ENCODE assay signal across 33 cellular contexts in the genomic region with DNA sequence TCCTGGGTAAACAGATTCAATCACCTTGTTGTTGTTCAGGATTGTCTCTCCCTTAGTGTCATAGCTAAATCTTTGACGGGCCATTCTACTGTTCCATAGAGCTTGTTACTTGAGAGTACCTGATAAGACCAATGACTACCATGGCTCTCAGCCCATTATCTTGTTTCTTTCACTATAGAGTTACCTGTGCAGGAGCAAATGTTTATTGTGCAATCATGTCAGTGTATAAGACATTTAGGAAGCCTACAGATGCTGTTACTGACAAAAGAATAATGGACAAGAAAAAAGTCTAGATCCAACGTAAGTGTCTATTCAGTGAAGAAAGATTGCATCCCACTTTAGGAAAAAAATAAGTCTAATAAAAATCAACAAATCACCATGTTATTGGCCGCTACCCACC.
DNase-seq lines count a peak whose midpoint lies in the region; ATAC-seq, FAIRE-seq and TF ChIP-seq lines count a peak whose summit lies in the region.
"Had no signal": no experiment of that assay in that cellular context is flagged by ENCODE, and none has a peak within 500 bp of the region (broad histone marks: within the 10 kb centered on the region; RNA-seq: fewer than 3 reads in every experiment).

No MANE protein-coding gene starts in this region.

- H4K20me1 ChIP-seq in HepG2 (ENCODE audit: insufficient read depth, low read length) (no peaks in the 10 kb centered on the region), IMR-90 (ENCODE audit: insufficient read depth, low read length) (no peaks in the 10 kb centered on the region), K562 (replicated peaks; ENCODE audit: control insufficient read depth, insufficient read depth, low read length) (no peaks in the 10 kb centered on the region)
- H4K20me1 ChIP-seq: BLaER1; BLaER1 treated with 17β-estradiol and CSF1 and Interleukin-3, amounts not matched to agents 10 nM and 100 nM had no signal

- ATAC-seq in HepG2 (no peak), right lobe of liver (no peak), IMR-90 (ENCODE audit: low read depth) (no peak), K562 (no peak), HG03520 (IDR thresholded peaks at IDR 0.05; ENCODE audit: unreplicated experiment) (no peak)
- ATAC-seq: A549; CD8-positive, alpha-beta T cell had no signal

- H3K4me2 ChIP-seq in HepG2 (ENCODE audit: low read depth, low read length) (no peak overlapping the region), IMR-90 (ENCODE audit: low read depth, low read length) (no peak overlapping the region), K562 (ENCODE audit: insufficient read depth, low read length) (no peak overlapping the region)
- H3K4me2 ChIP-seq: A549; BLaER1; BLaER1 treated with 17β-estradiol and CSF1 and Interleukin-3, amounts not matched to agents 10 nM and 100 nM had no signal

- H3K4me3 ChIP-seq in HepG2 (replicated peaks in 1 of 3; ENCODE audit: insufficient read depth in 1 of 3, low read depth in 2 of 3, low read length in 3 of 3) = no peak overlapping the region
- no peak overlapping the region for H3K4me3 ChIP-seq in right lobe of liver
- no peak overlapping the region for H3K4me3 ChIP-seq in IMR-90 (ENCODE audit: insufficient read depth, low read depth, low read length)
- no peak overlapping the region for H3K4me3 ChIP-seq in K562
- H3K4me3 ChIP-seq: A549; BLaER1; BLaER1 treated with 17β-estradiol and CSF1 and Interleukin-3, amounts not matched to agents 10 nM and 100 nM had no signal

- dilution Hi-C loops in IMR-90 (cut with HindIII; ENCODE audit: low sequenced_read_pairs, unreplicated experiment) = no loop called here

- peaks cover 29% of the 10 kb centered on the region for H3K9me3 ChIP-seq in HepG2 (ENCODE audit: low read length)
- H3K9me3 ChIP-seq in right lobe of liver = no peaks in the 10 kb centered on the region
- 0 out of 2 replicates have a peak, but pooled peaks cover 4% of the 10 kb centered on the region for H3K9me3 ChIP-seq in IMR-90 (ENCODE audit: control insufficient read depth, insufficient read depth, low read length)
- peaks cover 2% of the 10 kb centered on the region; the same call in 1 of the 2 replicates for H3K9me3 ChIP-seq in K562 (replicated peaks; ENCODE audit: control insufficient read depth, insufficient read depth, low read depth, low read length)
- H3K9me3 ChIP-seq: BE2C had no signal

- no peaks in the 10 kb centered on the region for H3K36me3 ChIP-seq in HepG2 (replicated peaks in 1 of 2; ENCODE audit: control insufficient read depth in 1 of 2, insufficient read depth in 2 of 2, low read length in 2 of 2)
- H3K36me3 ChIP-seq in right lobe of liver = no peaks in the 10 kb centered on the region
- H3K36me3 ChIP-seq in IMR-90 (ENCODE audit: control insufficient read depth, insufficient read depth, low read length) = no peaks in the 10 kb centered on the region
- H3K36me3 ChIP-seq in K562 (ENCODE audit: control insufficient read depth, insufficient read depth, low read length) = no peaks in the 10 kb centered on the region
- H3K36me3 ChIP-seq: BE2C; BLaER1; BLaER1 treated with 17β-estradiol and CSF1 and Interleukin-3, amounts not matched to agents 10 nM and 100 nM had no signal

- no peak overlapping the region for H2BK120ac ChIP-seq in IMR-90 (ENCODE audit: low read depth, low read length)

- H3K18ac ChIP-seq in IMR-90 (ENCODE audit: low read depth, low read length) = no peak overlapping the region

- no peak for TF ChIP-seq POLR2A in HepG2 (IDR thresholded peaks at IDR 0.05; ENCODE audit: insufficient read depth in 1 of 2, low read depth in 2 of 2, low read length in 2 of 2)
- TF ChIP-seq POLR2A in right lobe of liver (IDR thresholded peaks at IDR 0.05) = no peak
- no peak for TF ChIP-seq POLR2A in IMR-90 (IDR thresholded peaks at IDR 0.05; ENCODE audit: low read depth, low read length)
- no peak for TF ChIP-seq POLR2A in K562 (conservative IDR thresholded peaks at IDR 0.05)

- FAIRE-seq in HepG2 (lab: Jason Lieb, UNC) (no peak), K562 (lab: Jason Lieb, UNC) (no peak)
- FAIRE-seq: A204.1, A549, D721Med had no signal

- H3K27ac ChIP-seq in HepG2 (ENCODE audit: extremely low read length, insufficient read depth, low read length) = no peak overlapping the region
- no peak overlapping the region for H3K27ac ChIP-seq in right lobe of liver
- no peak overlapping the region for H3K27ac ChIP-seq in IMR-90 (ENCODE audit: insufficient read depth, low read length)
- H3K27ac ChIP-seq in K562 (ENCODE audit: extremely low read depth, low read depth, low read length) = no peak overlapping the region
- H3K27ac ChIP-seq: 22Rv1; A549; BLaER1; BLaER1 treated with 17β-estradiol and CSF1 and Interleukin-3, amounts not matched to agents 10 nM and 100 nM; C4-2B had no signal

- H3K4me1 ChIP-seq in HepG2 (ENCODE audit: insufficient read depth, low read length) = no peaks in the 10 kb centered on the region
- H3K4me1 ChIP-seq in right lobe of liver = no peaks in the 10 kb centered on the region
- no peaks in the 10 kb centered on the region for H3K4me1 ChIP-seq in IMR-90 (ENCODE audit: control insufficient read depth, insufficient read depth, low read length)
- H3K4me1 ChIP-seq in K562 (replicated peaks in 1 of 2; ENCODE audit: control insufficient read depth in 2 of 2, insufficient read depth in 2 of 2, low read length in 2 of 2) = no peaks in the 10 kb centered on the region
- H3K4me1 ChIP-seq: A549; BE2C; BLaER1; BLaER1 treated with 17β-estradiol and CSF1 and Interleukin-3, amounts not matched to agents 10 nM and 100 nM; Caco-2 had no signal

- no TSS peak for BruUV-seq in HepG2 (replicated peaks; lab: Mats Ljungman, UMichigan)
- BruUV-seq in IMR-90 (replicated peaks; lab: Mats Ljungman, UMichigan) = no TSS peak
- no TSS peak for BruUV-seq in K562 (replicated peaks; lab: Mats Ljungman, UMichigan)

- H2AK9ac ChIP-seq in IMR-90 (replicated peaks; ENCODE audit: low read depth, low read length, poor library complexity) = no peak overlapping the region

- CTCF ChIA-PET in HepG2 (lab: Yijun Ruan, JAX; ENCODE audit: low intra/inter-chr PET ratio, low total read pairs) = no interaction called here
- CTCF ChIA-PET in IMR-90 (lab: Yijun Ruan, JAX) = interaction anchor here (0.6 kb wide), 1 partner anchor 12 kb away, joined by 3 read pairs; no protein-coding TSS in a partner anchor
- CTCF ChIA-PET in K562 (lab: Yijun Ruan, JAX; ENCODE audit: low intra/inter-chr PET ratio) = no interaction called here

- TF ChIP-seq CTCF in HepG2 (CRISPR knock-in tag; IDR thresholded peaks at IDR 0.05) (no peak), right lobe of liver (IDR thresholded peaks at IDR 0.05) (no peak), IMR-90 (conservative IDR thresholded peaks at IDR 0.05; ENCODE audit: low read depth, low read length) (no peak), K562 (IDR thresholded peaks at IDR 0.05 in 2 of 3, conservative IDR thresholded peaks at IDR 0.05 in 1 of 3; ENCODE audit: insufficient read depth in 2 of 3, low read depth in 1 of 3, low read length in 3 of 3) (no peak)

- H2AFZ ChIP-seq in HepG2 (ENCODE audit: low read length) = no peak overlapping the region
- no peak overlapping the region for H2AFZ ChIP-seq in IMR-90 (replicated peaks; ENCODE audit: low read length, poor library complexity)
- H2AFZ ChIP-seq in K562 (ENCODE audit: low read depth, low read length) = no peak overlapping the region

- TF ChIP-seq RAD21 in HepG2 (CRISPR knock-in tag; IDR thresholded peaks at IDR 0.05) = no peak
- no peak for TF ChIP-seq RAD21 in IMR-90 (IDR thresholded peaks at IDR 0.05; ENCODE audit: low read length)
- TF ChIP-seq RAD21 in K562 (CRISPR knock-in tag; conservative IDR thresholded peaks at IDR 0.05 in 1 of 2, IDR thresholded peaks at IDR 0.05 in 1 of 2) = no peak

- no peak overlapping the region for H2BK20ac ChIP-seq in IMR-90 (ENCODE audit: low read depth, low read length)

- H3K4ac ChIP-seq in IMR-90 (ENCODE audit: low read depth, low read length) = no peak overlapping the region

- POLR2A ChIA-PET in HepG2 (lab: Yijun Ruan, JAX) (no interaction called here), IMR-90 (lab: Charles Lee; ENCODE audit: unreplicated experiment) (no interaction called here), K562 (lab: Yijun Ruan, JAX) (no interaction called here)

- H3K56ac ChIP-seq in IMR-90 (ENCODE audit: extremely low read depth, insufficient read depth, low read length) = no peak overlapping the region

- no peak overlapping the region for H2BK15ac ChIP-seq in IMR-90 (ENCODE audit: low read depth, low read length)

- WGBS in HepG2 (ENCODE audit: low lambda C conversion rate) = 3% methylated on average over 3 of the region's 3 CpGs
- 72% methylated on average over 3 of the region's 3 CpGs for WGBS in right lobe of liver (ENCODE audit: insufficient coverage, low coverage, low lambda C conversion rate, missing lambda C conversion rate)
- 50% methylated on average over 1 of the region's 3 CpGs; no CpG with 5 or more reads in 1 of the 2 experiments for WGBS in IMR-90 (ENCODE audit: extremely low coverage in 2 of 2, insufficient read length in 1 of 2), 2 experiments
- WGBS in K562 (ENCODE audit: insufficient coverage, low coverage, missing lambda C conversion rate) = 0% methylated on average over 3 of the region's 3 CpGs

- intact Hi-C loops in HepG2 (cut with micrococcal nuclease; ENCODE audit: unreplicated experiment) (no loop called here), right lobe of liver (cut with DNase I) (no loop called here), IMR-90 (cut with micrococcal nuclease) (no loop called here), K562 (cut with micrococcal nuclease) (no loop called here)

- H3K79me2 ChIP-seq in HepG2 (ENCODE audit: insufficient read depth, low read length) (no peaks in the 10 kb centered on the region), K562 (ENCODE audit: control insufficient read depth, insufficient read depth, low read length) (no peaks in the 10 kb centered on the region)

- H4K91ac ChIP-seq in IMR-90 (ENCODE audit: insufficient read depth, low read depth, low read length) = no peak overlapping the region

- H4K8ac ChIP-seq in IMR-90 (ENCODE audit: low read depth in 2 of 2, low read length in 2 of 2) = no peak overlapping the region

- no peak overlapping the region for H3K23ac ChIP-seq in IMR-90 (ENCODE audit: low read depth, low read length)

- H3K14ac ChIP-seq in IMR-90 (replicated peaks; ENCODE audit: low read depth, low read length) = no peak overlapping the region

- no peak for TF ChIP-seq EP300 in HepG2 (IDR thresholded peaks at IDR 0.05; ENCODE audit: low read depth in 2 of 2, low read length in 2 of 2)
- no peak for TF ChIP-seq EP300 in HepG2 (CRISPR knock-in tag; IDR thresholded peaks at IDR 0.05; ENCODE audit: borderline replicate concordance)
- TF ChIP-seq EP300 in K562 (IDR thresholded peaks at IDR 0.05; ENCODE audit: low read length) = no peak

- no peak overlapping the region for H2AK5ac ChIP-seq in IMR-90 (ENCODE audit: low read depth, low read length)

- no peaks in the 10 kb centered on the region for H3K9me1 ChIP-seq in IMR-90 (ENCODE audit: insufficient read depth, low read length)
- no peaks in the 10 kb centered on the region for H3K9me1 ChIP-seq in K562 (ENCODE audit: control insufficient read depth, insufficient read depth, low read length)

- H2BK5ac ChIP-seq in IMR-90 (ENCODE audit: low read depth, low read length, poor library complexity, severe bottlenecking) = no peak overlapping the region

- H3K9ac ChIP-seq in HepG2 (ENCODE audit: insufficient read depth, low read depth, low read length) = no peak overlapping the region
- H3K9ac ChIP-seq in IMR-90 (ENCODE audit: low read depth, low read length) = no peak overlapping the region
- H3K9ac ChIP-seq in K562 (ENCODE audit: insufficient read depth in 1 of 2, low read depth in 2 of 2, low read length in 2 of 2) = no peak overlapping the region
- H3K9ac ChIP-seq: BLaER1; BLaER1 treated with 17β-estradiol and CSF1 and Interleukin-3, amounts not matched to agents 10 nM and 100 nM had no signal

- no peak overlapping the region for H4K5ac ChIP-seq in IMR-90 (ENCODE audit: low read depth, low read length)

- no peaks in the 10 kb centered on the region for H3K79me1 ChIP-seq in IMR-90 (ENCODE audit: low read depth in 1 of 2, low read length in 2 of 2)

- DNase-seq in HepG2 (ENCODE audit: low spot score) (no peak), right lobe of liver (no peak), IMR-90 (no peak), K562 (ENCODE audit: extremely low read depth in 1 of 4, low spot score in 3 of 4) (no peak), T-helper 1 cell (no peak)
- DNase-seq: 8988T; ACHN; AML-193; BE2C; C1 segment of cervical spinal cord; Caco-2; Calu3; CD4-positive, alpha-beta memory T cell; CD4-positive, alpha-beta T cell; CD4-positive, CD25-positive, alpha-beta regulatory T cell; CD8-positive, alpha-beta memory T cell; CD8-positive, alpha-beta T cell; COR-L47; DMS 273 treated with DMSO at 0.1 percent for 48 hours; DMS153; DMS53; DMS79; DMS79 treated with DMSO at 0.1 percent for 48 hours; DND-41; EL had no signal

- H3K27me3 ChIP-seq in HepG2 (ENCODE audit: control insufficient read depth in 1 of 2, insufficient read depth in 2 of 2, low read length in 2 of 2) (no peaks in the 10 kb centered on the region), right lobe of liver (no peaks in the 10 kb centered on the region), IMR-90 (ENCODE audit: control insufficient read depth, insufficient read depth, low read length) (no peaks in the 10 kb centered on the region), K562 (ENCODE audit: control insufficient read depth in 2 of 2, insufficient read depth in 2 of 2, low read length in 2 of 2) (no peaks in the 10 kb centered on the region)
- H3K27me3 ChIP-seq: BE2C; BLaER1; BLaER1 treated with 17β-estradiol and CSF1 and Interleukin-3, amounts not matched to agents 10 nM and 100 nM had no signal

- in situ Hi-C loops in HepG2 (cut with HindIII; ENCODE audit: extremely low pct_ligation_motif_present, low pct_unique_long_range_greater_than_20kb) (no loop called here), IMR-90 (cut with MboI; ENCODE audit: low sequenced_read_pairs) (no loop called here), K562 (cut with MboI) (no loop called here)

Comparison
In these comparisons a context has a peak if more than half of its experiments do, and no peak if none do; other contexts are left out.
1. Of the 241 proteins assayed by ChIP-seq in both HepG2 and K562: peak only in HepG2: none; only in K562: none; in both: CEBPB; in neither: 239; mixed calls (peak in some experiments, not most) for 1.